ENCODE assay signal across 16 cellular contexts in the genomic region with DNA sequence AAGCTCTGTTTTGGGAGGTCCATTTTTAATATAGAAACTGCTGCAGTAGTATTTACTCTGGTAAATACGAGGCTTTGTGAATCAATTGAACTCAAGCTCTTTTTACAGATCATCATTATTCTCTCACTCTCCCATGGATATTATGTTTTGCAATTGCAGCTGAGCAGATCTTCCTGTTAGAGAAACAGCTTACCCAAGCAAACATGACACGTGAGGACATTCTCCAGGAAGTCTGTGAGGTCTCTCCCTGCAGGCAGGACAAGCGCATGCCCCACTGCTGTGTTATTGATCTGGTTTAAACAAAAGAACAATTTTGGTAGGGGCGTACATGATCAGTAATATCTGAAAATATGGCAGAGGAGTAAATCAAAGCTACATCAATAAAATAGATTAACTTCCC.
DNase-seq lines count a peak whose midpoint lies in the region; ATAC-seq and TF ChIP-seq lines count a peak whose summit lies in the region.
"Had no signal": no experiment of that assay in that cellular context is flagged by ENCODE, and none has a peak within 500 bp of the region (broad histone marks: within the 10 kb centered on the region; RNA-seq: fewer than 3 reads in every experiment).

No MANE protein-coding gene starts in this region.

- H3K9ac ChIP-seq in SK-N-MC (ENCODE audit: insufficient read length): no peak overlapping the region

- no peaks in the 10 kb centered on the region for H3K27me3 ChIP-seq in sigmoid colon

- peak; percentile 17 for DNase-seq in NCI-H146 treated with DMSO at 0.1 percent for 48 hours (lab: John Stamatoyannopoulos, UW; ENCODE audit: unreplicated experiment)
- no peak for DNase-seq in NCI-H146 (lab: John Stamatoyannopoulos, UW)
- DNase-seq in SK-N-MC (ENCODE audit: low read depth, low spot score): peak; percentile 18
- peak; percentile 68 for DNase-seq in foreskin melanocyte
- no peak for DNase-seq in sigmoid colon
- DNase-seq in natural killer cell treated with Interleukin-12 subunit alpha and Interleukin-12 subunit beta and Interleukin-15 and Interleukin-18, amount 100 ng/mL, for 72 hours (ENCODE audit: low spot score): no peak
- DNase-seq: activated CD4-positive, CD25-positive, alpha-beta regulatory T cell; activated gamma-delta T cell treated with Interleukin-2 at 50 U/mL for 16 hours; CD8-positive, alpha-beta T cell; effector memory CD8-positive, alpha-beta T cell; NCI-H446 treated with DMSO at 0.1 percent for 48 hours; stimulated activated CD4-positive, alpha-beta T cell treated with anti-CD3 and anti-CD28 coated beads, Interleukin-4, amount 100 ng/mL, for 1 hour had no signal

- ATAC-seq in natural killer cell treated with Interleukin-12 subunit alpha and Interleukin-12 subunit beta and Interleukin-15 and Interleukin-18, amount 100 ng/mL, for 72 hours: no peak
- no peak for ATAC-seq in HG02870 (IDR thresholded peaks at IDR 0.05; ENCODE audit: unreplicated experiment)
- ATAC-seq in HG03139 (IDR thresholded peaks at IDR 0.05; ENCODE audit: unreplicated experiment): no peak
- ATAC-seq: CD8-positive, alpha-beta T cell; effector memory CD8-positive, alpha-beta T cell; Panc1 had no signal

- intact Hi-C loops in sigmoid colon (cut with DNase I): no loop called here

- peaks cover 0 to 18% (median 11%) of the 10 kb centered on the region in 4 donors for H3K4me1 ChIP-seq in sigmoid colon

- no peaks in the 10 kb centered on the region for H3K4me1 Mint-ChIP-seq in natural killer cell treated with Interleukin-12 subunit alpha and Interleukin-12 subunit beta and Interleukin-15 and Interleukin-18, amount 100 ng/mL, for 72 hours (ENCODE audit: low read depth in 2 of 2)
- H3K4me1 Mint-ChIP-seq: brain had no signal

- peaks cover 6 to 7% of the 10 kb centered on the region in 2 donors for H3K27me3 Mint-ChIP-seq in natural killer cell treated with Interleukin-12 subunit alpha and Interleukin-12 subunit beta and Interleukin-15 and Interleukin-18, amount 100 ng/mL, for 72 hours
- H3K27me3 Mint-ChIP-seq: effector memory CD8-positive, alpha-beta T cell had no signal

- H3K36me3 ChIP-seq in SK-N-MC (ENCODE audit: insufficient read depth, low read length): no peaks in the 10 kb centered on the region
- H3K36me3 ChIP-seq in sigmoid colon: peaks cover 66 to 98% (median 79%) of the 10 kb centered on the region in 4 donors

- TF ChIP-seq POLR2A in sigmoid colon (IDR thresholded peaks at IDR 0.05): no peak

- H3K4me3 ChIP-seq in SK-N-MC: 0 out of 2 replicates have a peak overlapping the region, but pooled peaks have one; percentile 4
- H3K4me3 ChIP-seq in sigmoid colon: no peak overlapping the region

- H3K9me3 ChIP-seq in SK-N-MC (ENCODE audit: low read depth, low read length) (no peaks in the 10 kb centered on the region), sigmoid colon (no peaks in the 10 kb centered on the region)

- H3K27ac ChIP-seq in SK-N-MC: 0 out of 2 replicates have a peak overlapping the region, but pooled peaks have one; percentile 2
- peak overlapping the region; percentile 44 to 91 (median 64) for H3K27ac ChIP-seq in sigmoid colon

- no peaks in the 10 kb centered on the region for H3K9me3 Mint-ChIP-seq in natural killer cell treated with Interleukin-12 subunit alpha and Interleukin-12 subunit beta and Interleukin-15 and Interleukin-18, amount 100 ng/mL, for 72 hours
- H3K9me3 Mint-ChIP-seq: brain; CD8-positive, alpha-beta T cell; effector memory CD8-positive, alpha-beta T cell had no signal

- no peak for TF ChIP-seq EP300 in sigmoid colon (IDR thresholded peaks at IDR 0.05)

- 39 to 49% methylated on average over 4 of the region's 4 CpGs for WGBS in sigmoid colon, 2 donors

- no peak overlapping the region for H3K4me3 Mint-ChIP-seq in natural killer cell treated with Interleukin-12 subunit alpha and Interleukin-12 subunit beta and Interleukin-15 and Interleukin-18, amount 100 ng/mL, for 72 hours
- H3K4me3 Mint-ChIP-seq: brain; CD8-positive, alpha-beta T cell; effector memory CD8-positive, alpha-beta T cell had no signal

- H3K27ac Mint-ChIP-seq in natural killer cell treated with Interleukin-12 subunit alpha and Interleukin-12 subunit beta and Interleukin-15 and Interleukin-18, amount 100 ng/mL, for 72 hours: no peak overlapping the region
- H3K27ac Mint-ChIP-seq: brain; CD8-positive, alpha-beta T cell; effector memory CD8-positive, alpha-beta T cell had no signal

- H3K36me3 Mint-ChIP-seq in natural killer cell treated with Interleukin-12 subunit alpha and Interleukin-12 subunit beta and Interleukin-15 and Interleukin-18, amount 100 ng/mL, for 72 hours: no peaks in the 10 kb centered on the region
- H3K36me3 Mint-ChIP-seq: brain had no signal

- no peak for TF ChIP-seq CTCF in sigmoid colon (IDR thresholded peaks at IDR 0.05)

Comparison
In these comparisons a context has a peak if more than half of its experiments do, and no peak if none do; other contexts are left out.
1. DNase-seq: peak in NCI-H146 treated with DMSO at 0.1 percent for 48 hours (single experiment), SK-N-MC (single experiment) and foreskin melanocyte (single experiment); none in NCI-H146 (single experiment), sigmoid colon (single experiment) and natural killer cell treated with Interleukin-12 subunit alpha and Interleukin-12 subunit beta and Interleukin-15 and Interleukin-18, amount 100 ng/mL, for 72 hours (single experiment).